ENCODE assay signal across 12 cellular contexts in genomic region chr20:26163890-26164289, GRCh38.
DNase-seq lines count a peak whose midpoint lies in the region; ATAC-seq and TF ChIP-seq lines count a peak whose summit lies in the region.
"Had no signal": no experiment of that assay in that cellular context is flagged by ENCODE, and none has a peak within 500 bp of the region (broad histone marks: within the 10 kb centered on the region; RNA-seq: fewer than 3 reads in every experiment).

No MANE protein-coding gene starts in this region.

- H3K4me2 ChIP-seq in mesendoderm (ENCODE audit: low read length), result no peak overlapping the region
- H3K4me2 ChIP-seq: neural progenitor cell had no signal

- H4K5ac ChIP-seq in mesendoderm (ENCODE audit: low read length), result no peak overlapping the region

- TF ChIP-seq CTCF in CD14-positive monocyte (IDR thresholded peaks at IDR 0.05), result no peak

- H3K36me3 Mint-ChIP-seq in CD14-positive monocyte, result no peaks in the 10 kb centered on the region
- no peaks in the 10 kb centered on the region for H3K36me3 Mint-ChIP-seq in activated CD4-positive, alpha-beta T cell treated with anti-CD3 and anti-CD28 coated beads for 36 hours (ENCODE audit: low read depth)
- H3K36me3 Mint-ChIP-seq: activated naive CD8-positive, alpha-beta T cell treated with anti-CD3 and anti-CD28 coated beads, Interleukin-2, amount 10 ng/mL, durations not matched to agents 7 days and 5 days; CD4-positive, CD25-positive, alpha-beta regulatory T cell; neural progenitor cell had no signal

- H3K27ac ChIP-seq in mesendoderm (ENCODE audit: low read depth, low read length), result no peak overlapping the region
- H3K27ac ChIP-seq: neural progenitor cell had no signal

- H3K4me1 ChIP-seq in mesendoderm (ENCODE audit: control insufficient read depth, low read depth, low read length), result no peaks in the 10 kb centered on the region

- CTCF ChIA-PET in activated CD4-positive, alpha-beta T cell treated with anti-CD3 and anti-CD28 coated beads for 36 hours (lab: Charles Lee), result no interaction called here

- no peaks in the 10 kb centered on the region for H3K36me3 ChIP-seq in mesendoderm (ENCODE audit: control insufficient read depth, insufficient read depth, low read length)
- H3K36me3 ChIP-seq: neural progenitor cell had no signal

- H3K79me1 ChIP-seq in mesendoderm (ENCODE audit: low read length), result no peaks in the 10 kb centered on the region

- H3K23ac ChIP-seq in mesendoderm (ENCODE audit: low read length), result no peak overlapping the region

- no peak overlapping the region for H3K56ac ChIP-seq in mesendoderm (ENCODE audit: low read length)

- intact Hi-C loops in CD14-positive monocyte (cut with micrococcal nuclease), result no loop called here
- intact Hi-C loops in activated CD4-positive, alpha-beta T cell treated with anti-CD3 and anti-CD28 coated beads for 36 hours (cut with DNase I, micrococcal nuclease), result no loop called here

- no peak overlapping the region for H3K4me3 ChIP-seq in mesendoderm (ENCODE audit: low read length)
- H3K4me3 ChIP-seq: neural progenitor cell had no signal

- no peak overlapping the region for H2BK15ac ChIP-seq in mesendoderm (replicated peaks; ENCODE audit: low read depth)

- peaks cover 0 to 8% (median 1%) of the 10 kb centered on the region in 7 donors for H3K9me3 Mint-ChIP-seq in CD14-positive monocyte
- H3K9me3 Mint-ChIP-seq in activated CD4-positive, alpha-beta T cell treated with anti-CD3 and anti-CD28 coated beads for 36 hours (ENCODE audit: low read depth), result no peaks in the 10 kb centered on the region
- H3K9me3 Mint-ChIP-seq: activated naive CD8-positive, alpha-beta T cell treated with anti-CD3 and anti-CD28 coated beads, Interleukin-2, amount 10 ng/mL, durations not matched to agents 7 days and 5 days; neural progenitor cell had no signal

- no peaks in the 10 kb centered on the region for H3K4me1 Mint-ChIP-seq in CD14-positive monocyte
- H3K4me1 Mint-ChIP-seq in activated CD4-positive, alpha-beta T cell treated with anti-CD3 and anti-CD28 coated beads for 36 hours, result no peaks in the 10 kb centered on the region
- H3K4me1 Mint-ChIP-seq: activated naive CD8-positive, alpha-beta T cell treated with anti-CD3 and anti-CD28 coated beads, Interleukin-2, amount 10 ng/mL, durations not matched to agents 7 days and 5 days; CD4-positive, CD25-positive, alpha-beta regulatory T cell had no signal

- POLR2A ChIA-PET in activated CD4-positive, alpha-beta T cell treated with anti-CD3 and anti-CD28 coated beads for 36 hours (lab: Charles Lee), result no interaction called here

- H3K27me3 ChIP-seq in mesendoderm (ENCODE audit: insufficient read depth, low read length, poor library complexity), result no peaks in the 10 kb centered on the region
- H3K27me3 ChIP-seq: neural progenitor cell had no signal

- peak; percentile 59 for DNase-seq in AG20443 (ENCODE audit: low spot score)
- peak; percentile 95 for DNase-seq in M059J (ENCODE audit: low read depth)
- DNase-seq in dedifferentiated amniotic fluid mesenchymal stem cell (ENCODE audit: extremely low spot score), result peak; percentile 83
- DNase-seq in mesendoderm, result peak; percentile 88
- DNase-seq in CD14-positive monocyte (ENCODE audit: low spot score), result no peak
- DNase-seq in NCI-H2029 treated with DMSO at 0.1 percent for 48 hours (lab: John Stamatoyannopoulos, UW), result no peak
- DNase-seq in activated CD4-positive, alpha-beta T cell treated with anti-CD3 and anti-CD28 coated beads for 36 hours, result no peak
- DNase-seq: activated naive CD8-positive, alpha-beta T cell treated with anti-CD3 and anti-CD28 coated beads, Interleukin-2, amount 10 ng/mL, durations not matched to agents 7 days and 5 days; CD4-positive, CD25-positive, alpha-beta regulatory T cell; GOT3 had no signal

- H3K79me2 ChIP-seq in mesendoderm (ENCODE audit: control insufficient read depth, insufficient read depth, low read length), result no peaks in the 10 kb centered on the region

- no peak overlapping the region for H3K4me3 Mint-ChIP-seq in CD14-positive monocyte
- no peak overlapping the region for H3K4me3 Mint-ChIP-seq in activated CD4-positive, alpha-beta T cell treated with anti-CD3 and anti-CD28 coated beads for 36 hours
- H3K4me3 Mint-ChIP-seq: activated naive CD8-positive, alpha-beta T cell treated with anti-CD3 and anti-CD28 coated beads, Interleukin-2, amount 10 ng/mL, durations not matched to agents 7 days and 5 days; CD4-positive, CD25-positive, alpha-beta regulatory T cell; neural progenitor cell had no signal

- no peak overlapping the region for H2AK5ac ChIP-seq in mesendoderm (ENCODE audit: low read length)

- H3K4ac ChIP-seq in mesendoderm (ENCODE audit: low read depth, low read length), result no peak overlapping the region

- H2BK5ac ChIP-seq in mesendoderm (ENCODE audit: low read length), result no peak overlapping the region

- H3K18ac ChIP-seq in mesendoderm (ENCODE audit: low read length), result no peak overlapping the region

- no peak overlapping the region for H4K8ac ChIP-seq in mesendoderm (ENCODE audit: low read depth, low read length)

- H3K27me3 Mint-ChIP-seq in CD14-positive monocyte (ENCODE audit: low read depth in 3 of 3), result no peaks in the 10 kb centered on the region
- peaks cover 3% of the 10 kb centered on the region for H3K27me3 Mint-ChIP-seq in activated CD4-positive, alpha-beta T cell treated with anti-CD3 and anti-CD28 coated beads for 36 hours
- H3K27me3 Mint-ChIP-seq: CD4-positive, CD25-positive, alpha-beta regulatory T cell had no signal

- no peak overlapping the region for H3K27ac Mint-ChIP-seq in CD14-positive monocyte
- no peak overlapping the region for H3K27ac Mint-ChIP-seq in activated CD4-positive, alpha-beta T cell treated with anti-CD3 and anti-CD28 coated beads for 36 hours
- H3K27ac Mint-ChIP-seq: activated naive CD8-positive, alpha-beta T cell treated with anti-CD3 and anti-CD28 coated beads, Interleukin-2, amount 10 ng/mL, durations not matched to agents 7 days and 5 days; CD4-positive, CD25-positive, alpha-beta regulatory T cell; neural progenitor cell had no signal

- H3K9ac ChIP-seq in mesendoderm (ENCODE audit: low read length), result no peak overlapping the region
- H3K9ac ChIP-seq: neural progenitor cell had no signal

- ATAC-seq in GM21515 (IDR thresholded peaks at IDR 0.05; ENCODE audit: unreplicated experiment), result no peak
- no peak for ATAC-seq in activated CD4-positive, alpha-beta T cell treated with anti-CD3 and anti-CD28 coated beads for 36 hours

- no CpG with 5 or more reads among the region's 2 CpGs for WGBS in mesendoderm (ENCODE audit: extremely low coverage, insufficient coverage, low lambda C conversion rate)

- no peak overlapping the region for H2BK120ac ChIP-seq in mesendoderm (ENCODE audit: low read depth, low read length)

Comparison
In these comparisons a context has a peak if more than half of its experiments do, and no peak if none do; other contexts are left out.
1. DNase-seq: peak in AG20443 (single experiment), M059J (single experiment), dedifferentiated amniotic fluid mesenchymal stem cell (single experiment) and mesendoderm (single experiment); none in CD14-positive monocyte (single experiment), NCI-H2029 treated with DMSO at 0.1 percent for 48 hours (single experiment) and activated CD4-positive, alpha-beta T cell treated with anti-CD3 and anti-CD28 coated beads for 36 hours (single experiment).